ENCODE assay signal across 11 cellular contexts in the genomic region with DNA sequence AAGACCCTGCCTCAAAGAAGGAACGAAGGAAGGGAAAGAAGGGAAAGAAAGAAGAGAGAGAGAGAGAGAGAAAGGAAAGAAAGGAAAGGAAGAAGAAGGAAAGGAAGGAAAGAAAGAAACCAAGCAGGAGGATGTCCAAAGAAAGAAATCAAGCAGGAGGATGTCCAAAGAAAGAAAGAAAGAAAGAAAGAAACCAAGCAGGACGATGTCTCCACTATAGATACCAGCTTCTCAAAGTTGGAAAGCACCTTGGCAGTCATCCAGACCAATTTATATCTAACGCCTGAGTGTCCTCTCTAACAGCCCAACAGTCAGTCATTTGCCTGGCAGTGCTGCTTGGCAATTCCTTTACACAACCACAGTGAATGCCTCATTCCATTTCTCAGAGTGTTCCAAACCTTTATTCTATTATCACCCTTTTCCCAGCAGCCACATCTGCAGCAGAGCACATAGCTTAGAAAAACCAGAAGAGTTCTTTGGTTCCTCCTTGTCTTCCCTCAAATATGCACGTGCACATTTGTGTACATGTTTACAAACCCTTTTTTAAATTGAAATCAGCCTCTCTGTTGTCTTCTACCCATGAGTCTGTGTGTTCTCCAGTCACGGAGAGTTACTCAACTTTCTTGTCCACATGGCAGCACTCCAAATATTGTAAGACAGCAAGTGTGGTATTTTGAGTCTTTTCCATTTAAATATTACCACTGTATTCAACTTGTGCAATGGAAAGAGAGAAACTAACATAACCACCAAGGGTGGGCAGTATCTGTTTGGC.
DNase-seq lines count a peak whose midpoint lies in the region; ATAC-seq, FAIRE-seq and TF ChIP-seq lines count a peak whose summit lies in the region.
"Had no signal": no experiment of that assay in that cellular context is flagged by ENCODE, and none has a peak within 500 bp of the region (broad histone marks: within the 10 kb centered on the region; RNA-seq: fewer than 3 reads in every experiment).

No MANE protein-coding gene starts in this region.

- no peaks in the 10 kb centered on the region for H3K9me1 ChIP-seq in keratinocyte (ENCODE audit: control insufficient read depth, extremely low read depth, insufficient read depth, low read length)

- peak overlapping the region; percentile 21 for H2AFZ ChIP-seq in astrocyte (ENCODE audit: low read depth, low read length)
- H2AFZ ChIP-seq in keratinocyte (ENCODE audit: control insufficient read depth, low read length), result no peak overlapping the region

- peak; percentile 81 for DNase-seq in AG08395 (ENCODE audit: low spot score)
- peak; percentile 37 for DNase-seq in HFF-Myc (ENCODE audit: extremely low read depth, low read depth)
- DNase-seq in astrocyte (ENCODE audit: low read depth), result peak; percentile 72
- DNase-seq in keratinocyte (ENCODE audit: low read depth, low spot score), result no peak
- DNase-seq in NCI-H1417 treated with DMSO at 0.1 percent for 48 hours (lab: John Stamatoyannopoulos, UW), result no peak
- DNase-seq in NCI-H446 (lab: John Stamatoyannopoulos, UW), result no peak
- DNase-seq in G401 (ENCODE audit: low spot score), result no peak
- DNase-seq: Caco-2; SHP77 treated with DMSO at 0.1 percent for 48 hours; stimulated activated CD8-positive, alpha-beta memory T cell treated with anti-CD3 and anti-CD28 coated beads, Interleukin-4, amount 100 ng/mL, for 48 hours had no signal

- H3K4me2 ChIP-seq in astrocyte (ENCODE audit: low read length), result peak overlapping the region; percentile 51
- no peak overlapping the region for H3K4me2 ChIP-seq in keratinocyte (ENCODE audit: control insufficient read depth, extremely low read depth, insufficient read depth, low read depth, low read length)

- H3K4me3 Mint-ChIP-seq in astrocyte (ENCODE audit: unreplicated experiment), result peak overlapping the region; percentile 42

- no peak overlapping the region for H3K9ac ChIP-seq in astrocyte (ENCODE audit: low read length)
- no peak overlapping the region for H3K9ac ChIP-seq in keratinocyte (ENCODE audit: control insufficient read depth, extremely low read depth, insufficient read depth, low read length)

- H3K4me3 ChIP-seq in HFF-Myc (replicated peaks; ENCODE audit: low read depth, low read length) (no peak overlapping the region), astrocyte (ENCODE audit: insufficient read depth, low read depth, low read length) (no peak overlapping the region), keratinocyte (ENCODE audit: control insufficient read depth in 2 of 3, extremely low read depth in 1 of 3, insufficient read depth in 2 of 3, low read depth in 1 of 3, low read length in 3 of 3) (no peak overlapping the region)

- H3K27ac ChIP-seq in astrocyte (ENCODE audit: low read depth, low read length) (no peak overlapping the region), keratinocyte (ENCODE audit: control insufficient read depth, insufficient read depth, low read length) (no peak overlapping the region)

- in situ Hi-C loops in G401 (cut with HindIII; ENCODE audit: low sequenced_read_pairs), result no loop called here

- peak; percentile 81 for FAIRE-seq in astrocyte (lab: Jason Lieb, UNC)
- FAIRE-seq in keratinocyte (lab: Jason Lieb, UNC), result peak; percentile 13

- no peaks in the 10 kb centered on the region for H3K27me3 Mint-ChIP-seq in astrocyte (ENCODE audit: low read depth, unreplicated experiment)

- no peaks in the 10 kb centered on the region for H4K20me1 ChIP-seq in astrocyte (ENCODE audit: insufficient read depth, low read length)
- no peaks in the 10 kb centered on the region for H4K20me1 ChIP-seq in keratinocyte (ENCODE audit: control insufficient read depth, extremely low read depth, insufficient read depth, low read length)

- H3K79me2 ChIP-seq in astrocyte (ENCODE audit: insufficient read depth, low read length), result no peaks in the 10 kb centered on the region
- H3K79me2 ChIP-seq in keratinocyte (ENCODE audit: control insufficient read depth, insufficient read depth, low read length), result no peaks in the 10 kb centered on the region

- ATAC-seq in GM18873 (IDR thresholded peaks at IDR 0.05; ENCODE audit: low FRiP score, unreplicated experiment), result no peak

- H3K36me3 ChIP-seq in astrocyte (ENCODE audit: insufficient read depth, low read length) (no peaks in the 10 kb centered on the region), keratinocyte (ENCODE audit: control insufficient read depth in 2 of 2, extremely low read depth in 1 of 2, insufficient read depth in 2 of 2, low read length in 2 of 2) (no peaks in the 10 kb centered on the region)

- no peak for TF ChIP-seq CTCF in HFF-Myc (IDR thresholded peaks at IDR 0.05; ENCODE audit: low read depth, low read length, missing control alignments)
- TF ChIP-seq CTCF in astrocyte (IDR thresholded peaks at IDR 0.05; ENCODE audit: insufficient read depth, low read depth, low read length), result no peak
- TF ChIP-seq CTCF in keratinocyte (optimal IDR thresholded peaks at IDR 0.05 in 1 of 3, IDR thresholded peaks at IDR 0.05 in 1 of 3, conservative IDR thresholded peaks at IDR 0.05 in 1 of 3; ENCODE audit: extremely low read depth in 1 of 3, insufficient read depth in 2 of 3, low read length in 3 of 3), result no peak

- H3K36me3 Mint-ChIP-seq in astrocyte (ENCODE audit: low read depth, unreplicated experiment), result no peaks in the 10 kb centered on the region

- H3K4me1 Mint-ChIP-seq in astrocyte (ENCODE audit: low read depth, unreplicated experiment), result peaks cover 49% of the 10 kb centered on the region

- peak overlapping the region; percentile 73 for H3K27ac Mint-ChIP-seq in astrocyte (ENCODE audit: unreplicated experiment)

- no peaks in the 10 kb centered on the region for H3K9me3 Mint-ChIP-seq in astrocyte (ENCODE audit: unreplicated experiment)

- dilution Hi-C loops in keratinocyte (cut with MboI; ENCODE audit: extremely low pct_ligation_motif_present, low sequenced_read_pairs), result no loop called here

- no peaks in the 10 kb centered on the region for H3K4me1 ChIP-seq in astrocyte (ENCODE audit: insufficient read depth, low read length)
- H3K4me1 ChIP-seq in keratinocyte (ENCODE audit: control insufficient read depth, extremely low read depth, insufficient read depth, low read length), result no peaks in the 10 kb centered on the region

- no peaks in the 10 kb centered on the region for H3K27me3 ChIP-seq in astrocyte (ENCODE audit: insufficient read depth, low read length)
- no peaks in the 10 kb centered on the region for H3K27me3 ChIP-seq in keratinocyte (ENCODE audit: control insufficient read depth, extremely low read depth, insufficient read depth, low read length)

- H3K9me3 ChIP-seq in astrocyte (ENCODE audit: insufficient read depth, low read depth, low read length) (no peaks in the 10 kb centered on the region), keratinocyte (ENCODE audit: control insufficient read depth, low read depth, low read length) (no peaks in the 10 kb centered on the region)
- H3K9me3 ChIP-seq: Caco-2 had no signal

Comparison
In these comparisons a context has a peak if more than half of its experiments do, and no peak if none do; other contexts are left out.
1. DNase-seq: peak in AG08395 (single experiment), HFF-Myc (single experiment) and astrocyte (single experiment); none in keratinocyte (single experiment), NCI-H1417 treated with DMSO at 0.1 percent for 48 hours (single experiment), NCI-H446 (0 of 2) and G401 (single experiment).